17 cellular contexts compared by ENCODE assay signal in the genomic region with DNA sequence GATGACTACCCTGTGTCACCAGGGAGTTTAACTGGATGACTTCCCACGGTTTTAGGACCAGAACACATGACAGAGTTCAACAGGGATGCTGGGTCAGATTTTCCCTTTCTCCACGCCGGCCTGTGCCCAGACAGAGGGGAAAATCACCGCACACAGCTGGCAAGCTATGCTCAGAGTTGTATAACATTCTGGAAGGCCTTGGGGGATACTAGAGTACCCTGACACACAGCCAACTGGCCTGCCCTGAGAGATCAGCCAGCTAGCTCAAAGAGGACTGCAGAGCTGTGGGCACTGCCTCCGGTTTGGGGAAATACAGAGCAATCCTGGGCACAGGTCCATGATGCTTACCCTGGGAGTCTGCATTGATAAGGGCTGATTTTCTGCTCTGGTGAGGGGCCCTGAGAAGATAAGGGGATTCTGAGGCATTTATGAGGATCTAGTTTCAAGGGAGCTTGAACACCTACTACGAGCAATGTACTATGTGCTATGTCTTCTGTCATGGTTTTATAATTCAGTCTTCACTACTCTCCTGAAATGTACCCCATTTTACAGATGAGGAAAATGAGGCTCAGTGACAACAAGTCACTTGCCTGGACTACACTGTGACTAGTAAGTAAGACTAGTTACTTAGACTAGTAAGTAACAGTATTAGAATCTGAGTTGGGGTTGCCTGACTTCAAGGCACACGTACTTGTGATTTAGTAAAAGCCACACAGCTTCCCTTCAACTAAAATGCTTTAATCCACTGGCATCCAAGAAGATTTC. TPM values are rescaled to one million over a fixed set of nuclear protein-coding genes. Genes with fewer than 3 reads are reported as not detected.
DNase-seq lines count a peak whose midpoint lies in the region; ATAC-seq and TF ChIP-seq lines count a peak whose summit lies in the region.
"Had no signal": no experiment of that assay in that cellular context is flagged by ENCODE, and none has a peak within 500 bp of the region (broad histone marks: within the 10 kb centered on the region; RNA-seq: fewer than 3 reads in every experiment).

No MANE protein-coding gene starts in this region.

- DNase-seq in left cardiac atrium (peak; percentile 68), omental fat pad (ENCODE audit: low spot score) (no peak), tibial artery (peak; percentile 82 to 95), NCI-H510A (lab: John Stamatoyannopoulos, UW) (no peak)
- no peak for DNase-seq in activated CD4-positive, alpha-beta T cell treated with anti-CD3 and anti-CD28 coated beads for 36 hours
- DNase-seq: activated effector memory CD4-positive, alpha-beta T cell treated with Interleukin-2 at 50 U/mL for 16 hours; foreskin fibroblast; mucosa of descending colon; uterus; WERI-Rb-1 had no signal

- H3K4me1 Mint-ChIP-seq in brain = peaks cover 67% of the 10 kb centered on the region
- no peaks in the 10 kb centered on the region for H3K4me1 Mint-ChIP-seq in activated CD4-positive, alpha-beta T cell treated with anti-CD3 and anti-CD28 coated beads for 36 hours

- TF ChIP-seq CTCF in brain (conservative IDR thresholded peaks at IDR 0.05) (no peak), omental fat pad (IDR thresholded peaks at IDR 0.05) (no peak), tibial artery (IDR thresholded peaks at IDR 0.05) (no peak)

- ATAC-seq in left cardiac atrium = peak; percentile 95 to 98
- peak; percentile 70 for ATAC-seq in omental fat pad (ENCODE audit: low FRiP score)
- ATAC-seq in activated CD4-positive, alpha-beta T cell treated with anti-CD3 and anti-CD28 coated beads for 36 hours = no peak
- no peak for ATAC-seq in HG02588 (IDR thresholded peaks at IDR 0.05; ENCODE audit: unreplicated experiment)
- ATAC-seq: mucosa of descending colon, Panc1 had no signal

- H3K9me3 ChIP-seq in tibial artery = no peaks in the 10 kb centered on the region
- H3K9me3 ChIP-seq: BLaER1 treated with 17β-estradiol and CSF1 and Interleukin-3, amounts not matched to agents 10 nM and 100 nM; mucosa of descending colon; uterus had no signal

- CTCF ChIA-PET in activated CD4-positive, alpha-beta T cell treated with anti-CD3 and anti-CD28 coated beads for 36 hours (lab: Charles Lee) = interaction anchor here (0.6 to 0.9 kb wide), 2 partner anchors 26 to 281 kb away, joined by 3 to 4 read pairs; no protein-coding TSS in a partner anchor

- H3K27ac ChIP-seq in tibial artery = peak overlapping the region; percentile 66 to 68
- H3K27ac ChIP-seq: BLaER1 treated with 17β-estradiol and CSF1 and Interleukin-3, amounts not matched to agents 10 nM and 100 nM; uterus; WERI-Rb-1 had no signal

- H3K27ac Mint-ChIP-seq in brain = peak overlapping the region in 3 of 5 experiments; percentile 13 to 85 (median 75)
- no peak overlapping the region for H3K27ac Mint-ChIP-seq in activated CD4-positive, alpha-beta T cell treated with anti-CD3 and anti-CD28 coated beads for 36 hours
- H3K27ac Mint-ChIP-seq: GM23338 had no signal

- no peaks in the 10 kb centered on the region for H3K36me3 ChIP-seq in tibial artery
- H3K36me3 ChIP-seq: BLaER1 treated with 17β-estradiol and CSF1 and Interleukin-3, amounts not matched to agents 10 nM and 100 nM; uterus; WERI-Rb-1 had no signal

- no peaks in the 10 kb centered on the region for H3K9me3 Mint-ChIP-seq in brain
- no peaks in the 10 kb centered on the region for H3K9me3 Mint-ChIP-seq in activated CD4-positive, alpha-beta T cell treated with anti-CD3 and anti-CD28 coated beads for 36 hours (ENCODE audit: low read depth)
- H3K9me3 Mint-ChIP-seq: GM23338 had no signal

- POLR2A ChIA-PET in activated CD4-positive, alpha-beta T cell treated with anti-CD3 and anti-CD28 coated beads for 36 hours (lab: Charles Lee) = no interaction called here

- intact Hi-C loops in left cardiac atrium (cut with DNase I) (no loop called here), tibial artery (cut with DNase I; ENCODE audit: low total_unique reads) (no loop called here)
- intact Hi-C loops in activated CD4-positive, alpha-beta T cell treated with anti-CD3 and anti-CD28 coated beads for 36 hours (cut with DNase I, micrococcal nuclease) = no loop called here

- no peaks in the 10 kb centered on the region for H3K27me3 Mint-ChIP-seq in brain
- peaks cover 13% of the 10 kb centered on the region for H3K27me3 Mint-ChIP-seq in activated CD4-positive, alpha-beta T cell treated with anti-CD3 and anti-CD28 coated beads for 36 hours

- no peak overlapping the region for H3K4me3 ChIP-seq in tibial artery
- H3K4me3 ChIP-seq: BLaER1 treated with 17β-estradiol and CSF1 and Interleukin-3, amounts not matched to agents 10 nM and 100 nM; GM23338; mucosa of descending colon; uterus had no signal

- H3K4me1 ChIP-seq in tibial artery = peaks cover 0 to 28% (median 7%) of the 10 kb centered on the region in 4 donors
- H3K4me1 ChIP-seq: uterus had no signal

- no peaks in the 10 kb centered on the region for H3K36me3 Mint-ChIP-seq in brain
- H3K36me3 Mint-ChIP-seq in activated CD4-positive, alpha-beta T cell treated with anti-CD3 and anti-CD28 coated beads for 36 hours (ENCODE audit: low read depth) = no peaks in the 10 kb centered on the region

- H3K27me3 ChIP-seq in tibial artery = no peaks in the 10 kb centered on the region
- H3K27me3 ChIP-seq: BLaER1 treated with 17β-estradiol and CSF1 and Interleukin-3, amounts not matched to agents 10 nM and 100 nM; uterus had no signal

- H3K4me3 Mint-ChIP-seq in brain = peak overlapping the region in 2 of 5 experiments; percentile 61 to 74
- H3K4me3 Mint-ChIP-seq in activated CD4-positive, alpha-beta T cell treated with anti-CD3 and anti-CD28 coated beads for 36 hours = no peak overlapping the region

RNA-seq across cellular contexts. Expression of gene C4orf54, which starts 14.7 kb away (rescaled TPM):
- 0.19 TPM for polyA plus RNA-seq in brain (ENCODE audit: insufficient read depth, low read depth, low replicate concordance)
- total RNA-seq in left cardiac atrium = 1 to 10 TPM; 1.7 to 3.2 TPM
- total RNA-seq in omental fat pad = not detected
- not detected for total RNA-seq in activated CD4-positive, alpha-beta T cell treated with anti-CD3 and anti-CD28 coated beads for 36 hours
- total RNA-seq: activated CD8-positive, alpha-beta memory T cell treated with anti-CD3 and anti-CD28 coated beads for 36 hours; GM23338; pulmonary artery endothelial cell had no signal

Comparison
In these comparisons a context has a peak if more than half of its experiments do, and no peak if none do; other contexts are left out.
1. ATAC-seq: peak in left cardiac atrium (2 of 2) and omental fat pad (single experiment); none in activated CD4-positive, alpha-beta T cell treated with anti-CD3 and anti-CD28 coated beads for 36 hours (single experiment) and HG02588 (single experiment).
2. DNase-seq: peak in left cardiac atrium (single experiment) and tibial artery (2 of 2); none in omental fat pad (single experiment), activated CD4-positive, alpha-beta T cell treated with anti-CD3 and anti-CD28 coated beads for 36 hours (single experiment) and NCI-H510A (single experiment).